13 cellular contexts compared by ENCODE assay signal in the genomic region with DNA sequence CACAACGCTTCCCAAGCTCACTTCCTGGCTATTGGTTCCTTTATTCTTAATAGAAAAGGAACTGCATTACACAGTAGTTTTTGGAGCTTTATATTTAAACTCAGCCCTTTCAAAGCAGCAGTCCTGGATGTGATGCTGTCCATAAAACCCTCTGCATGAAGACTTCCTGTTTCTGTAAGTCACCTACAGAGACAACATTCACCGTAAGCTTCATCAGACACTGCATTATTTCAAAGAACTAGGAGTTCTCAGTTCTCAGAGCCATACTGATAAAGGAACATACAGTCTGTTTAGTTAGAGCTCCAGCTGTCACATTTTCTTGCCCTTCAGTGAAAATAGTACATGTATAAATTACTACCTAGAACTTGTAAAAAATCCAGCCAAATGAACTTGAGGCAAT.
DNase-seq lines count a peak whose midpoint lies in the region; FAIRE-seq and TF ChIP-seq lines count a peak whose summit lies in the region.
"Had no signal": no experiment of that assay in that cellular context is flagged by ENCODE, and none has a peak within 500 bp of the region (broad histone marks: within the 10 kb centered on the region; RNA-seq: fewer than 3 reads in every experiment).

No MANE protein-coding gene starts in this region.

- H3F3A ChIP-seq in OCI-LY1 (ENCODE audit: insufficient read depth, low read length) = 0 out of 2 replicates have a peak, but pooled peaks cover 4% of the 10 kb centered on the region

- no peak overlapping the region for H3K4me2 ChIP-seq in OCI-LY1 (ENCODE audit: low read length)
- H3K4me2 ChIP-seq in hepatocyte = no peak overlapping the region
- H3K4me2 ChIP-seq: SK-N-SH had no signal

- POLR2A ChIA-PET in RWPE1 (lab: Yijun Ruan, JAX; ENCODE audit: low non-redundant PET) = no interaction called here

- no peaks in the 10 kb centered on the region for H3K9me3 ChIP-seq in OCI-LY1 (ENCODE audit: low read length)
- H3K9me3 ChIP-seq in hepatocyte (ENCODE audit: low read depth) = no peaks in the 10 kb centered on the region
- H3K9me3 ChIP-seq: SK-N-SH had no signal

- H3K9me2 ChIP-seq in OCI-LY1 (ENCODE audit: low read depth, low read length) (no peaks in the 10 kb centered on the region), hepatocyte (replicated peaks; ENCODE audit: insufficient read depth) (no peaks in the 10 kb centered on the region)
- H3K9me2 ChIP-seq: SK-N-SH had no signal

- no peak overlapping the region for H2AFZ ChIP-seq in OCI-LY1 (ENCODE audit: low read length)
- no peak overlapping the region for H2AFZ ChIP-seq in hepatocyte

- H3K4me3 ChIP-seq in OCI-LY1 (ENCODE audit: low read depth, low read length, poor library complexity, severe bottlenecking) (no peak overlapping the region), hepatocyte (no peak overlapping the region)

- CTCF ChIA-PET in RWPE1 (lab: Yijun Ruan, JAX) = interaction anchor here (0.8 kb wide), 1 partner anchor 16 kb away, joined by 3 read pairs; no protein-coding TSS in a partner anchor

- H3K9ac ChIP-seq in OCI-LY1 (ENCODE audit: low read length) = no peak overlapping the region
- H3K9ac ChIP-seq: SK-N-SH had no signal

- no peak for FAIRE-seq in urothelium cell line (lab: Jason Lieb, UNC)

- H3K27ac ChIP-seq in OCI-LY1 (ENCODE audit: low read depth, low read length, poor library complexity, severe bottlenecking) (peak overlapping the region; percentile 29), hepatocyte (peak overlapping the region; percentile 8), RWPE1 (no peak overlapping the region)

- peak; percentile 8 for DNase-seq in Ammon's horn (ENCODE audit: low spot score)
- DNase-seq in GDM1 (lab: John Stamatoyannopoulos, UW) = peak; percentile 4
- no peak for DNase-seq in hepatocyte (ENCODE audit: low spot score)
- no peak for DNase-seq in RWPE1 (ENCODE audit: low spot score)
- DNase-seq in urothelium cell line (ENCODE audit: low spot score) = no peak
- no peak for DNase-seq in GM19240 (ENCODE audit: insufficient read length, low spot score)
- DNase-seq: activated effector memory CD4-positive, alpha-beta T cell treated with Interleukin-2 at 50 U/mL for 16 hours; DMS79 treated with DMSO at 0.1 percent for 48 hours; effector CD8-positive, alpha-beta T cell; NCI-H2227 treated with DMSO at 0.1 percent for 48 hours; nucleus accumbens had no signal

- H3K79me2 ChIP-seq in OCI-LY1 (ENCODE audit: insufficient read depth, low read length) (no peaks in the 10 kb centered on the region), hepatocyte (peaks cover 4% of the 10 kb centered on the region)

- WGBS in hepatocyte (ENCODE audit: low lambda C conversion rate, missing lambda C conversion rate) = 45% methylated on average over 2 of the region's 2 CpGs

- peaks cover 17% of the 10 kb centered on the region for H3K4me1 ChIP-seq in OCI-LY1 (ENCODE audit: insufficient read depth, low read length, severe bottlenecking)
- H3K4me1 ChIP-seq in hepatocyte (ENCODE audit: insufficient read depth) = no peaks in the 10 kb centered on the region

- TF ChIP-seq CTCF in OCI-LY1 (IDR thresholded peaks at IDR 0.05; ENCODE audit: low read length) (no peak), hepatocyte (IDR thresholded peaks at IDR 0.05; ENCODE audit: poor library complexity) (no peak), RWPE1 (conservative IDR thresholded peaks at IDR 0.05; ENCODE audit: low read depth) (no peak)

- no peaks in the 10 kb centered on the region for H3K36me3 ChIP-seq in OCI-LY1 (ENCODE audit: insufficient read depth, low read length)
- no peaks in the 10 kb centered on the region for H3K36me3 ChIP-seq in hepatocyte (replicated peaks; ENCODE audit: insufficient read depth, low read depth)

- no peaks in the 10 kb centered on the region for H4K20me1 ChIP-seq in OCI-LY1 (ENCODE audit: insufficient read depth, low read length)
- no peaks in the 10 kb centered on the region for H4K20me1 ChIP-seq in hepatocyte (ENCODE audit: insufficient read depth, poor library complexity, severe bottlenecking)

- H3K27me3 ChIP-seq in OCI-LY1 (ENCODE audit: insufficient read depth, low read length) (no peaks in the 10 kb centered on the region), hepatocyte (no peaks in the 10 kb centered on the region)

Comparison
In these comparisons a context has a peak if more than half of its experiments do, and no peak if none do; other contexts are left out.
1. DNase-seq: peak in Ammon's horn (single experiment) and GDM1 (single experiment); none in hepatocyte (single experiment), RWPE1 (single experiment), urothelium cell line (single experiment) and GM19240 (single experiment).